Comparison of ENCODE assay signal across 11 cellular contexts in the genomic region with DNA sequence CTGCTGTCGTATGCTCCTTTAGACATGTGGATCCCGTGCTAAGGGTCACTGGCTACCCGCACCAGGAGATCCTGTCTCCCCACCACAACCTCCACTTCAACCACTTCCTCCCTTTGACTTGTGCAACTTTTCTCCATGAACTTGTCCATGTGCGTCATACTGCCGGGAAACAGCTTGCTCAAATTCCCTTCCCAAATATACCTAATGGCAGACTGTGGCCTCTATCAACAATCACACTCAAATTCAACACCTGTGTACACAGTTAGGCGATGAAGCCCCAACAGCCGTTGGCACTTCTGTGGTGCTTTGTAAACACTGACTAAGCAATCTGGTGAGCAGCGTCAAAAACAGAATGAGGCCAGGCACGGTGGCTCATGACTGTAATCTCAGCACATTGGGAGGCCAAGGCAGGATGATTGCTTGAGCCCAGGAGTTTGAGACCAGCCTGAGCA. TPM values are rescaled to one million over a fixed set of nuclear protein-coding genes. Genes with fewer than 3 reads are reported as not detected.
DNase-seq lines count a peak whose midpoint lies in the region; ATAC-seq, FAIRE-seq and TF ChIP-seq lines count a peak whose summit lies in the region.
"Had no signal": no experiment of that assay in that cellular context is flagged by ENCODE, and none has a peak within 500 bp of the region (broad histone marks: within the 10 kb centered on the region; RNA-seq: fewer than 3 reads in every experiment).

No MANE protein-coding gene starts in this region.

- TF ChIP-seq POLR2A in NB4 (IDR thresholded peaks at IDR 0.05; ENCODE audit: extremely low read depth, insufficient read length) (no peak), H54 (IDR thresholded peaks at IDR 0.05; ENCODE audit: low read depth, low read length) (no peak)

- H3K27ac ChIP-seq in liver (ENCODE audit: low read depth in 1 of 2, low read length in 2 of 2): peak overlapping the region; percentile 76 to 85
- H3K27ac ChIP-seq: testis had no signal

- H3K4me3 ChIP-seq in NB4 (ENCODE audit: low read depth, low read length) (no peak overlapping the region), liver (ENCODE audit: low read depth in 1 of 3, low read length in 3 of 3) (no peak overlapping the region)
- H3K4me3 ChIP-seq: testis had no signal

- no peak for TF ChIP-seq CTCF in NB4 (IDR thresholded peaks at IDR 0.05; ENCODE audit: low read depth, low read length)
- no peak for TF ChIP-seq CTCF in liver (IDR thresholded peaks at IDR 0.05; ENCODE audit: low read depth, low read length, missing input control)
- no peak for TF ChIP-seq CTCF in omental fat pad (IDR thresholded peaks at IDR 0.05)

- H3K36me3 ChIP-seq in liver (ENCODE audit: control insufficient read depth in 4 of 4, insufficient read depth in 3 of 4, low read depth in 1 of 4, low read length in 3 of 4): no peaks in the 10 kb centered on the region

- H3K9me3 ChIP-seq in liver (ENCODE audit: control insufficient read depth in 4 of 4, low read length in 3 of 4): no peaks in the 10 kb centered on the region
- H3K9me3 ChIP-seq: testis had no signal

- 25% methylated on average over 9 of the region's 9 CpGs for WGBS in liver

- ATAC-seq in GM18498 (IDR thresholded peaks at IDR 0.05; ENCODE audit: unreplicated experiment) (peak; percentile 21), GM18867 (IDR thresholded peaks at IDR 0.05; ENCODE audit: unreplicated experiment) (no peak), omental fat pad (ENCODE audit: low FRiP score) (no peak)

- no peak for FAIRE-seq in H54 (lab: Jason Lieb, UNC)

- no peaks in the 10 kb centered on the region for H3K27me3 ChIP-seq in liver (ENCODE audit: control insufficient read depth in 4 of 4, insufficient read depth in 4 of 4, low read length in 3 of 4)
- H3K27me3 ChIP-seq: testis had no signal

- H3K9ac ChIP-seq in liver (ENCODE audit: low read depth in 1 of 2, low read length in 2 of 2): no peak overlapping the region

- TF ChIP-seq RAD21 in liver (IDR thresholded peaks at IDR 0.05): peak; percentile 40 to 44

- DNase-seq in NB4 (ENCODE audit: low read depth): peak; percentile 86
- peak; percentile 89 to 93 for DNase-seq in SHP77 (lab: John Stamatoyannopoulos, UW)
- no peak for DNase-seq in cerebellar cortex (ENCODE audit: low spot score)
- DNase-seq in omental fat pad (ENCODE audit: low spot score): no peak
- no peak for DNase-seq in H54 (ENCODE audit: insufficient read length, low spot score)
- DNase-seq: HCEC 1CT, MM.1S, testis had no signal

- H3K4me1 ChIP-seq in liver (ENCODE audit: control insufficient read depth in 4 of 4, insufficient read depth in 4 of 4, low read length in 3 of 4): peaks cover 0 to 13% (median 11%) of the 10 kb centered on the region in 4 donors

TF ChIP-seq in liver, 16 proteins besides CTCF, POLR2A, EP300 and RAD21:
- TF ChIP-seq SP1 (IDR thresholded peaks at IDR 0.05) (peak; percentile 92), HNF4A (conservative IDR thresholded peaks at IDR 0.05) (peak; percentile 75 to 83), FOXA2 (IDR thresholded peaks at IDR 0.05) (peak; percentile 98), FOXA1 (IDR thresholded peaks at IDR 0.05) (peak; percentile 97), JUND (IDR thresholded peaks at IDR 0.05) (peak; percentile 74 to 80), TAF1 (conservative IDR thresholded peaks at IDR 0.05) (no peak), REST (IDR thresholded peaks at IDR 0.05) (peak; percentile 38), HNF4G (IDR thresholded peaks at IDR 0.05) (no peak), YY1 (IDR thresholded peaks at IDR 0.05) (peak; percentile 72), EGR1 (IDR thresholded peaks at IDR 0.05; ENCODE audit: low read depth in 2 of 2) (peak; percentile 55 to 83), GABPA (IDR thresholded peaks at IDR 0.05 in 1 of 2, conservative IDR thresholded peaks at IDR 0.05 in 1 of 2) (peak in 1 of 2 donors; percentile 49), ATF3 (IDR thresholded peaks at IDR 0.05) (peak; percentile 53), NR2F2 (IDR thresholded peaks at IDR 0.05) (no peak), RXRA (IDR thresholded peaks at IDR 0.05) (peak; percentile 91 to 94)
- TF ChIP-seq, protein P1, sequence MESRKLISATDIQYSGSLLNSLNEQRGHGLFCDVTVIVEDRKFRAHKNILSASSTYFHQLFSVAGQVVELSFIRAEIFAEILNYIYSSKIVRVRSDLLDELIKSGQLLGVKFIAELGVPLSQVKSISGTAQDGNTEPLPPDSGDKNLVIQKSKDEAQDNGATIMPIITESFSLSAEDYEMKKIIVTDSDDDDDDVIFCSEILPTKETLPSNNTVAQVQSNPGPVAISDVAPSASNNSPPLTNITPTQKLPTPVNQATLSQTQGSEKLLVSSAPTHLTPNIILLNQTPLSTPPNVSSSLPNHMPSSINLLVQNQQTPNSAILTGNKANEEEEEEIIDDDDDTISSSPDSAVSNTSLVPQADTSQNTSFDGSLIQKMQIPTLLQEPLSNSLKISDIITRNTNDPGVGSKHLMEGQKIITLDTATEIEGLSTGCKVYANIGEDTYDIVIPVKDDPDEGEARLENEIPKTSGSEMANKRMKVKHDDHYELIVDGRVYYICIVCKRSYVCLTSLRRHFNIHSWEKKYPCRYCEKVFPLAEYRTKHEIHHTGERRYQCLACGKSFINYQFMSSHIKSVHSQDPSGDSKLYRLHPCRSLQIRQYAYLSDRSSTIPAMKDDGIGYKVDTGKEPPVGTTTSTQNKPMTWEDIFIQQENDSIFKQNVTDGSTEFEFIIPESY (IDR thresholded peaks at IDR 0.05): peak; percentile 81
- TF ChIP-seq, protein P2, sequence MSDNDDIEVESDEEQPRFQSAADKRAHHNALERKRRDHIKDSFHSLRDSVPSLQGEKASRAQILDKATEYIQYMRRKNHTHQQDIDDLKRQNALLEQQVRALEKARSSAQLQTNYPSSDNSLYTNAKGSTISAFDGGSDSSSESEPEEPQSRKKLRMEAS (IDR thresholded peaks at IDR 0.05): peak; percentile 86

RNA-seq across cellular contexts. Expression of gene CD99L2, which starts 49.5 kb away (rescaled TPM):
- total RNA-seq in liver: 10 to 100 TPM in 1 of 2 donors, 1 to 10 TPM in 1; 9.7 to 39.8 TPM
- polyA plus RNA-seq in liver: 10 to 100 TPM in 1 of 2 donors, 1 to 10 TPM in 1; 9.7 to 37.9 TPM
- total RNA-seq in omental fat pad: 10 to 100 TPM; 49.7 to 78.7 (median 58.1) TPM

Comparison
In these comparisons a context has a peak if more than half of its experiments do, and no peak if none do; other contexts are left out.
1. DNase-seq: peak in NB4 (single experiment) and SHP77 (2 of 2); none in cerebellar cortex (single experiment), omental fat pad (single experiment) and H54 (single experiment).